Comparison of ENCODE assay signal across 1 cellular context in genomic region chr4:38728651-38729141, GRCh38.
TF ChIP-seq lines count a peak whose summit lies in the region.

No MANE protein-coding gene starts in this region.

TF ChIP-seq in HCT116, 20 proteins besides CTCF, POLR2A, EP300 and RAD21 (continued from another document):
- TF ChIP-seq, protein P1, sequence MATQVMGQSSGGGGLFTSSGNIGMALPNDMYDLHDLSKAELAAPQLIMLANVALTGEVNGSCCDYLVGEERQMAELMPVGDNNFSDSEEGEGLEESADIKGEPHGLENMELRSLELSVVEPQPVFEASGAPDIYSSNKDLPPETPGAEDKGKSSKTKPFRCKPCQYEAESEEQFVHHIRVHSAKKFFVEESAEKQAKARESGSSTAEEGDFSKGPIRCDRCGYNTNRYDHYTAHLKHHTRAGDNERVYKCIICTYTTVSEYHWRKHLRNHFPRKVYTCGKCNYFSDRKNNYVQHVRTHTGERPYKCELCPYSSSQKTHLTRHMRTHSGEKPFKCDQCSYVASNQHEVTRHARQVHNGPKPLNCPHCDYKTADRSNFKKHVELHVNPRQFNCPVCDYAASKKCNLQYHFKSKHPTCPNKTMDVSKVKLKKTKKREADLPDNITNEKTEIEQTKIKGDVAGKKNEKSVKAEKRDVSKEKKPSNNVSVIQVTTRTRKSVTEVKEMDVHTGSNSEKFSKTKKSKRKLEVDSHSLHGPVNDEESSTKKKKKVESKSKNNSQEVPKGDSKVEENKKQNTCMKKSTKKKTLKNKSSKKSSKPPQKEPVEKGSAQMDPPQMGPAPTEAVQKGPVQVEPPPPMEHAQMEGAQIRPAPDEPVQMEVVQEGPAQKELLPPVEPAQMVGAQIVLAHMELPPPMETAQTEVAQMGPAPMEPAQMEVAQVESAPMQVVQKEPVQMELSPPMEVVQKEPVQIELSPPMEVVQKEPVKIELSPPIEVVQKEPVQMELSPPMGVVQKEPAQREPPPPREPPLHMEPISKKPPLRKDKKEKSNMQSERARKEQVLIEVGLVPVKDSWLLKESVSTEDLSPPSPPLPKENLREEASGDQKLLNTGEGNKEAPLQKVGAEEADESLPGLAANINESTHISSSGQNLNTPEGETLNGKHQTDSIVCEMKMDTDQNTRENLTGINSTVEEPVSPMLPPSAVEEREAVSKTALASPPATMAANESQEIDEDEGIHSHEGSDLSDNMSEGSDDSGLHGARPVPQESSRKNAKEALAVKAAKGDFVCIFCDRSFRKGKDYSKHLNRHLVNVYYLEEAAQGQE (IDR thresholded peaks at IDR 0.05; ENCODE audit: low read depth): no peak
- TF ChIP-seq YY1 (IDR thresholded peaks at IDR 0.05; ENCODE audit: extremely low read depth, insufficient replicate concordance, low read depth, low read length) (no peak), ELF1 (IDR thresholded peaks at IDR 0.05; ENCODE audit: borderline replicate concordance, low read depth) (no peak), TCF7L2 (IDR thresholded peaks at IDR 0.05; ENCODE audit: borderline replicate concordance, extremely low read depth, insufficient read depth, insufficient read length) (no peak), FOSL1 (IDR thresholded peaks at IDR 0.05; ENCODE audit: low read depth) (no peak), MAX (IDR thresholded peaks at IDR 0.05) (0 out of 2 replicates have a peak, but pooled peaks have one; percentile 62), POLR2AphosphoS5 (IDR thresholded peaks at IDR 0.05; ENCODE audit: low read depth, low read length) (no peak), SP1 (IDR thresholded peaks at IDR 0.05; ENCODE audit: low read depth) (peak; percentile 85), SIN3A (IDR thresholded peaks at IDR 0.05; ENCODE audit: low read depth) (no peak), CBX3 (IDR thresholded peaks at IDR 0.05; ENCODE audit: low read depth) (peak; percentile 70), ZFX (IDR thresholded peaks at IDR 0.05) (peak; percentile 22; the same call in 1 of the 2 replicates), EZH2phosphoT487 (IDR thresholded peaks at IDR 0.05; ENCODE audit: borderline replicate concordance) (no peak), EZH2 (IDR thresholded peaks at IDR 0.05) (no peak)
- TF ChIP-seq, protein P2, sequence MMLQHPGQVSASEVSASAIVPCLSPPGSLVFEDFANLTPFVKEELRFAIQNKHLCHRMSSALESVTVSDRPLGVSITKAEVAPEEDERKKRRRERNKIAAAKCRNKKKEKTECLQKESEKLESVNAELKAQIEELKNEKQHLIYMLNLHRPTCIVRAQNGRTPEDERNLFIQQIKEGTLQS (IDR thresholded peaks at IDR 0.05): no peak
